7 cellular contexts compared by ENCODE assay signal in the genomic region with DNA sequence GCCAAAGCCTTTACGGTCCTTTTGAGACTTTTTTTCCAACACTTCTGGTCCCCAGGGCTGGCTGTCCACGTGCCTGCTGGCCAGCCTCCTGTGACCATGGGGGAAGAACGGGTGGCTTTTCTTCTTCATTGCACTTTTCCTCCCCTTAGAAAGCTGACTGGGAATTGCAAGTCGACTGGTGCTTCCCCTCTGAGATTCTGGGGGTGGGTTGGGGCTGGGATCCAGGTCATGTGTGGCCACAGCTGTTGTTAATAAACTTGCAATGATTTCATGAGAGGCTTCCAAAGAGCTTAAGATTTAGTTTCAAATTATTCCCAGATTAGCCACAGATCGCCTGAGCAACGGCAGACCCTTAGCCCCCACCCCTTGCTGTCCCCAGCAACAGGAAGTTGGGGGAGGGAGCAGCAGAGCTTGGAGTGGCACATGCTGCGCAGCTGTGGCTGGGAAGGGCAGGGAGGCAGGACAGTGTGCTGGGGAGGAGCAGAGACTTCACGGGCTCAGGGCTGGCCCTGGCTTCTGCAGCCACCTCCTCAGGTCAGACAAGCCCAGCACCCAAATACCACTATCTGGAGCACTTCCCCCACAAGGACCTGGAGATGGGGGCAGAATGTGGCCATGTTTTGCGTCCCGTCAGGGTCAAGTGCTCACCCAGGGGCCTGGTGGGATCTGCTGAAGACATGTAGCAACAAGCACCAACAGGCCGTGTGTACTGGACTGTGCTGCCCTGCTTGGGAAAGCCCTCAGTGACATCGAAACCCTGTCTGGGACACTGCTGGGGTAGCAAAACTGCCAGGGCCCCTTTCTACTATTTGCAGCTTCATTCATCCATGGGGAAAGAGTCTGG. TPM values are rescaled to one million over a fixed set of nuclear protein-coding genes. Genes with fewer than 3 reads are reported as not detected.
DNase-seq lines count a peak whose midpoint lies in the region; ATAC-seq, FAIRE-seq and TF ChIP-seq lines count a peak whose summit lies in the region.

No MANE protein-coding gene starts in this region.

- H3K27ac ChIP-seq in HUES6 (ENCODE audit: low read depth, low read length): peak overlapping the region; percentile 69; the same call in 1 of the 2 replicates
- H3K27ac ChIP-seq in K562 (ENCODE audit: extremely low read depth, low read depth, low read length): no peak overlapping the region; the same call in 2 of the 3 replicates
- no peak overlapping the region for H3K27ac ChIP-seq in foreskin keratinocyte

- in situ Hi-C loops in K562 (cut with MboI): no loop called here

- no peaks in the 10 kb centered on the region for H3K79me2 ChIP-seq in K562 (ENCODE audit: control insufficient read depth, insufficient read depth, low read length)

- H3K4me2 ChIP-seq in K562 (ENCODE audit: insufficient read depth, low read length): no peak overlapping the region

- DNase-seq in K562 (ENCODE audit: extremely low read depth in 1 of 4, low spot score in 3 of 4): no peak
- DNase-seq in kidney glomerular epithelial cell (lab: John Stamatoyannopoulos, UW): peak; percentile 22
- peak; percentile 62 for DNase-seq in superior temporal gyrus (ENCODE audit: extremely low spot score)
- DNase-seq in foreskin keratinocyte: no peak
- DNase-seq in activated naive CD4-positive, alpha-beta T cell (lab: John Stamatoyannopoulos, UW): no peak

- H4K20me1 ChIP-seq in K562 (replicated peaks; ENCODE audit: control insufficient read depth, insufficient read depth, low read length): no peaks in the 10 kb centered on the region

- no peak for FAIRE-seq in K562 (lab: Jason Lieb, UNC)

- no TSS peak for BruUV-seq in K562 (replicated peaks; lab: Mats Ljungman, UMichigan)

- no peak for TF ChIP-seq POLR2A in K562 (conservative IDR thresholded peaks at IDR 0.05)

- no peak for TF ChIP-seq CTCF in K562 (IDR thresholded peaks at IDR 0.05 in 2 of 3, conservative IDR thresholded peaks at IDR 0.05 in 1 of 3; ENCODE audit: insufficient read depth in 2 of 3, low read depth in 1 of 3, low read length in 3 of 3)
- no peak for TF ChIP-seq CTCF in foreskin keratinocyte (conservative IDR thresholded peaks at IDR 0.05)

- no peaks in the 10 kb centered on the region for H3K36me3 ChIP-seq in HUES6 (ENCODE audit: control insufficient read depth, insufficient read depth, low read length)
- peaks cover 67% of the 10 kb centered on the region for H3K36me3 ChIP-seq in K562 (ENCODE audit: control insufficient read depth, insufficient read depth, low read length)

- H3K4me1 ChIP-seq in HUES6 (ENCODE audit: control insufficient read depth, insufficient read depth, low read length) (peaks cover 62% of the 10 kb centered on the region), K562 (replicated peaks in 1 of 2; ENCODE audit: control insufficient read depth in 2 of 2, insufficient read depth in 2 of 2, low read length in 2 of 2) (peaks cover 15 to 16% of the 10 kb centered on the region in 2 experiments), foreskin keratinocyte (peaks cover 8% of the 10 kb centered on the region)

- POLR2A ChIA-PET in K562 (lab: Yijun Ruan, JAX): interaction anchor here (0.6 to 1.6 kb wide), 3 partner anchors 21 to 108 kb away, joined by 3 read pairs; no protein-coding TSS in a partner anchor

- WGBS in K562 (ENCODE audit: insufficient coverage, low coverage, missing lambda C conversion rate): 46% methylated on average over 12 of the region's 12 CpGs

- no peak overlapping the region for H2AFZ ChIP-seq in K562 (ENCODE audit: low read depth, low read length)

- TF ChIP-seq EP300 in K562 (IDR thresholded peaks at IDR 0.05; ENCODE audit: low read length): no peak

- H3K9me1 ChIP-seq in K562 (ENCODE audit: control insufficient read depth, insufficient read depth, low read length): no peaks in the 10 kb centered on the region

- intact Hi-C loops in K562 (cut with micrococcal nuclease): no loop called here

- H3K9me3 ChIP-seq in HUES6 (ENCODE audit: control insufficient read depth, insufficient read depth, low read depth, low read length) (no peaks in the 10 kb centered on the region), K562 (replicated peaks; ENCODE audit: control insufficient read depth, insufficient read depth, low read depth, low read length) (no peaks in the 10 kb centered on the region)

- TF ChIP-seq RAD21 in K562 (CRISPR knock-in tag; conservative IDR thresholded peaks at IDR 0.05 in 1 of 2, IDR thresholded peaks at IDR 0.05 in 1 of 2): no peak

- peak; percentile 57 for ATAC-seq in K562
- no peak for ATAC-seq in foreskin keratinocyte
- no peak for ATAC-seq in HG03469 (IDR thresholded peaks at IDR 0.05; ENCODE audit: unreplicated experiment)

- H3K27me3 ChIP-seq in HUES6 (ENCODE audit: control insufficient read depth, insufficient read depth, low read length): no peaks in the 10 kb centered on the region
- no peaks in the 10 kb centered on the region for H3K27me3 ChIP-seq in K562 (ENCODE audit: control insufficient read depth in 2 of 2, insufficient read depth in 2 of 2, low read length in 2 of 2)
- no peaks in the 10 kb centered on the region for H3K27me3 ChIP-seq in foreskin keratinocyte

- CTCF ChIA-PET in K562 (lab: Yijun Ruan, JAX; ENCODE audit: low intra/inter-chr PET ratio): no interaction called here

- H3K4me3 ChIP-seq in HUES6 (ENCODE audit: low read depth, low read length): 0 out of 2 replicates have a peak overlapping the region, but pooled peaks have one; percentile 0
- H3K4me3 ChIP-seq in K562: no peak overlapping the region

- peak overlapping the region; percentile 43 for H3K9ac ChIP-seq in HUES6 (ENCODE audit: low read length)
- peak overlapping the region in 1 of 2 experiments; percentile 83; a peak in 2 of 4 replicates for H3K9ac ChIP-seq in K562 (ENCODE audit: insufficient read depth in 1 of 2, low read depth in 2 of 2, low read length in 2 of 2)

TF ChIP-seq in K562, 482 proteins besides CTCF, POLR2A, EP300 and RAD21 (continues in another document):
- peak; percentile 60 for TF ChIP-seq ZBTB7A (IDR thresholded peaks at IDR 0.05; ENCODE audit: borderline replicate concordance, control insufficient read depth, low read depth, low read length)
- TF ChIP-seq, protein P1, sequence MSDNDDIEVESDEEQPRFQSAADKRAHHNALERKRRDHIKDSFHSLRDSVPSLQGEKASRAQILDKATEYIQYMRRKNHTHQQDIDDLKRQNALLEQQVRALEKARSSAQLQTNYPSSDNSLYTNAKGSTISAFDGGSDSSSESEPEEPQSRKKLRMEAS (CRISPR knock-in tag; IDR thresholded peaks at IDR 0.05): 0 out of 2 replicates have a peak, but pooled peaks have one; percentile 36
- TF ChIP-seq HNRNPL (IDR thresholded peaks at IDR 0.05; ENCODE audit: low read depth, low read length): no peak
- no peak for TF ChIP-seq NFE2 (IDR thresholded peaks at IDR 0.05; ENCODE audit: low read depth)
- TF ChIP-seq, protein P2, sequence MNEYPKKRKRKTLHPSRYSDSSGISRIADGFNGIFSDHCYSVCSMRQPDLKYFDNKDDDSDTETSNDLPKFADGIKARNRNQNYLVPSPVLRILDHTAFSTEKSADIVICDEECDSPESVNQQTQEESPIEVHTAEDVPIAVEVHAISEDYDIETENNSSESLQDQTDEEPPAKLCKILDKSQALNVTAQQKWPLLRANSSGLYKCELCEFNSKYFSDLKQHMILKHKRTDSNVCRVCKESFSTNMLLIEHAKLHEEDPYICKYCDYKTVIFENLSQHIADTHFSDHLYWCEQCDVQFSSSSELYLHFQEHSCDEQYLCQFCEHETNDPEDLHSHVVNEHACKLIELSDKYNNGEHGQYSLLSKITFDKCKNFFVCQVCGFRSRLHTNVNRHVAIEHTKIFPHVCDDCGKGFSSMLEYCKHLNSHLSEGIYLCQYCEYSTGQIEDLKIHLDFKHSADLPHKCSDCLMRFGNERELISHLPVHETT (CRISPR knock-in tag; conservative IDR thresholded peaks at IDR 0.05 in 1 of 2, IDR thresholded peaks at IDR 0.05 in 1 of 2): no peak
- no peak for TF ChIP-seq ZNF217 (CRISPR knock-in tag; IDR thresholded peaks at IDR 0.05)
- no peak for TF ChIP-seq TCF7 (IDR thresholded peaks at IDR 0.05; ENCODE audit: borderline replicate concordance)
- peak; percentile 77 for TF ChIP-seq ZNF134 (CRISPR knock-in tag; conservative IDR thresholded peaks at IDR 0.05)
- TF ChIP-seq, protein P3, sequence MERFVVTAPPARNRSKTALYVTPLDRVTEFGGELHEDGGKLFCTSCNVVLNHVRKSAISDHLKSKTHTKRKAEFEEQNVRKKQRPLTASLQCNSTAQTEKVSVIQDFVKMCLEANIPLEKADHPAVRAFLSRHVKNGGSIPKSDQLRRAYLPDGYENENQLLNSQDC (CRISPR knock-in tag; IDR thresholded peaks at IDR 0.05): no peak
- TF ChIP-seq, protein P4, sequence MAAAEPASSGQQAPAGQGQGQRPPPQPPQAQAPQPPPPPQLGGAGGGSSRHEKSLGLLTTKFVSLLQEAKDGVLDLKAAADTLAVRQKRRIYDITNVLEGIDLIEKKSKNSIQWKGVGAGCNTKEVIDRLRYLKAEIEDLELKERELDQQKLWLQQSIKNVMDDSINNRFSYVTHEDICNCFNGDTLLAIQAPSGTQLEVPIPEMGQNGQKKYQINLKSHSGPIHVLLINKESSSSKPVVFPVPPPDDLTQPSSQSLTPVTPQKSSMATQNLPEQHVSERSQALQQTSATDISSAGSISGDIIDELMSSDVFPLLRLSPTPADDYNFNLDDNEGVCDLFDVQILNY (CRISPR knock-in tag; IDR thresholded peaks at IDR 0.05): no peak
- no peak for TF ChIP-seq ZKSCAN1 (IDR thresholded peaks at IDR 0.05; ENCODE audit: low read depth, low read length)

RNA-seq across cellular contexts. Expression of a gene that starts 41.7 kb away (rescaled TPM):
- 24.2 and 122 TPM in 2 replicates for total RNA-seq in K562 (2011; cell fraction: chromatin; rRNA removed; ENCODE audit: low replicate concordance)
- 145 and 156 TPM in 2 replicates for total RNA-seq in K562 (2011; cell fraction: nucleolus; rRNA removed)
- 58.0 and 62.1 TPM in 2 replicates for total RNA-seq in K562 (2011; cell fraction: nucleoplasm; rRNA removed)
- total RNA-seq in K562 (2014; rRNA removed) (265 and 319 TPM in 2 replicates), K562 (2014; rRNA removed; fragmentation: Illumina TruSeq; extraction: Trizol) (20.9 and 29.5 TPM in 2 replicates), K562 (2015; rRNA removed; fragmentation: Illumina TruSeq; extraction: Trizol) (95.1 and 107 TPM in 2 replicates), K562 (2021) (414 and 417 TPM in 2 replicates), foreskin keratinocyte (526 and 561 TPM in 2 replicates)
- polyA plus RNA-seq in K562 (2011; rRNA removed) (38.7 and 106 TPM in 2 replicates), K562 (2014; fragmentation: Illumina TruSeq; extraction: Trizol) (64.1 and 142 TPM in 2 replicates), K562 (2014; fragmentation: Nextera tagmentation; extraction: Ambion mirVana) (1 to 10 TPM in 1 of 2 experiments, under 1 TPM in 1; 0.70 to 1.2 TPM), K562 (2014; rRNA removed) (186 and 202 TPM in 2 replicates), foreskin keratinocyte (520 and 572 TPM in 2 replicates)
- 83.6 and 256 TPM in 2 replicates for polyA plus RNA-seq in K562 (2011; cell fraction: cytosol; rRNA removed)
- 66.4 and 105 TPM in 2 replicates for polyA plus RNA-seq in K562 (2011; cell fraction: nucleus; rRNA removed)
- 253 and 255 TPM in 2 replicates for polyA plus RNA-seq in K562 (2012)
- polyA minus RNA-seq in K562 (2011; rRNA and poly(A)+ RNA removed): 23.1 and 29.3 TPM in 2 replicates
- polyA minus RNA-seq in K562 (2011; cell fraction: cytosol; rRNA and poly(A)+ RNA removed): 186 and 269 TPM in 2 replicates
- polyA minus RNA-seq in K562 (2011; cell fraction: nucleus; rRNA and poly(A)+ RNA removed): 66.0 and 87.2 TPM in 2 replicates

Comparison
In these comparisons a context has a peak if more than half of its experiments do, and no peak if none do; other contexts are left out.
1. DNase-seq: peak in kidney glomerular epithelial cell (single experiment) and superior temporal gyrus (single experiment); none in K562 (0 of 4), foreskin keratinocyte (0 of 2) and activated naive CD4-positive, alpha-beta T cell (0 of 4).